ENCODE assay signal across 22 cellular contexts in the genomic region with DNA sequence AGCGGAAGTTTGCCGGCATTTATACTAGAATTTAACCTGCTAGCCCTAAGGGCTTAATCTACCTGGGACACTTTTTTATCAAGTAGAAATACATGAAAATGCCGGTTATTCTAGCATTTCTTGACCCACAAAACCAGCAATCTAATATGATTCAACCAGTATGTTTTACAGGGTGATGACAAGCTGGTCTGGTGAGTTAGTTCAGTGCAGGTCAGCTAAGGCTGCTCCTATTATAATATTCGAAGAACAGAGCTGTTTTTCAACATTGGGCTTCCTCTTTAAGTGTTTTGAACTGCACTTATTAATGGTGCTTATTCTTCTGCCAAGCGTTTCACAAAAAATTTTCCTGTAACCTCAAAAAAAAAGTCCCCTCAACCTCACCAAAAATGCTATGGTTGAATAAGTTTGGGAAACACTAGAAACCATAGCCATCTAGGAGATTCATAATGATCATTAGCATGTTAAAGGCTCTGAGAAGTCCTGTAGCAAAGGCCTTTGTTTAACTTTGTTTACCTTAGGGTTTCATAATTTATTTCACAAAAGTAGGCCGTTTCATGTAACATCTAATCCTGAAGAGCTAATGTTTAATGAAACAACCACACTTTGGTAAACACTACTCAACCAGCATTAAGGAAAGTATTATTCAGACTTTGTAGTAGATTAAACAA.
DNase-seq lines count a peak whose midpoint lies in the region; ATAC-seq, FAIRE-seq and TF ChIP-seq lines count a peak whose summit lies in the region.
"Had no signal": no experiment of that assay in that cellular context is flagged by ENCODE, and none has a peak within 500 bp of the region (broad histone marks: within the 10 kb centered on the region; RNA-seq: fewer than 3 reads in every experiment).

No MANE protein-coding gene starts in this region.

- no peak overlapping the region for H2AFZ ChIP-seq in K562 (ENCODE audit: low read depth, low read length)

- 0% methylated on average over 6 of the region's 6 CpGs for WGBS in K562 (ENCODE audit: insufficient coverage, low coverage, missing lambda C conversion rate)

- no peak overlapping the region for H3K27ac ChIP-seq in K562 (ENCODE audit: extremely low read depth, low read depth, low read length)
- peak overlapping the region; percentile 14 for H3K27ac ChIP-seq in lower lobe of right lung
- H3K27ac ChIP-seq: dorsolateral prefrontal cortex, spleen had no signal

- CTCF ChIA-PET in K562 (lab: Yijun Ruan, JAX; ENCODE audit: low intra/inter-chr PET ratio): no interaction called here

- in situ Hi-C loops in Caki2 (cut with HindIII; ENCODE audit: low pct_unique_long_range_greater_than_20kb, low sequenced_read_pairs) (no loop called here), K562 (cut with MboI) (no loop called here)

- TF ChIP-seq POLR2A in K562 (conservative IDR thresholded peaks at IDR 0.05): no peak

- H3K4me3 ChIP-seq in K562 (no peak overlapping the region), lower lobe of right lung (no peak overlapping the region), MG63 (no peak overlapping the region)
- H3K4me3 ChIP-seq: dorsolateral prefrontal cortex, spleen had no signal

- H3K27me3 ChIP-seq in K562 (ENCODE audit: control insufficient read depth in 2 of 2, insufficient read depth in 2 of 2, low read length in 2 of 2) (no peaks in the 10 kb centered on the region), lower lobe of right lung (ENCODE audit: low read depth) (no peaks in the 10 kb centered on the region), MG63 (no peaks in the 10 kb centered on the region)
- H3K27me3 ChIP-seq: dorsolateral prefrontal cortex, spleen had no signal

- no peaks in the 10 kb centered on the region for H3K79me2 ChIP-seq in K562 (ENCODE audit: control insufficient read depth, insufficient read depth, low read length)

- no peak overlapping the region for H3K4me2 ChIP-seq in K562 (ENCODE audit: insufficient read depth, low read length)
- H3K4me2 ChIP-seq: SK-N-SH had no signal

- no peaks in the 10 kb centered on the region for H3K4me1 ChIP-seq in K562 (replicated peaks in 1 of 2; ENCODE audit: control insufficient read depth in 2 of 2, insufficient read depth in 2 of 2, low read length in 2 of 2)
- peaks cover 7% of the 10 kb centered on the region for H3K4me1 ChIP-seq in lower lobe of right lung
- H3K4me1 ChIP-seq: spleen had no signal

- no peak for ATAC-seq in K562
- ATAC-seq in lower lobe of right lung: peak; percentile 56 to 67
- no peak for ATAC-seq in GM21529 (IDR thresholded peaks at IDR 0.05; ENCODE audit: unreplicated experiment)
- ATAC-seq: CD8-positive, alpha-beta T cell; left cardiac atrium; Panc1 had no signal

- H3K36me3 ChIP-seq in K562 (ENCODE audit: control insufficient read depth, insufficient read depth, low read length) (no peaks in the 10 kb centered on the region), lower lobe of right lung (no peaks in the 10 kb centered on the region), MG63 (no peaks in the 10 kb centered on the region)
- H3K36me3 ChIP-seq: spleen had no signal

- no peak overlapping the region for H3K9ac ChIP-seq in K562 (ENCODE audit: insufficient read depth in 1 of 2, low read depth in 2 of 2, low read length in 2 of 2)
- H3K9ac ChIP-seq: SK-N-SH had no signal

- no TSS peak for BruUV-seq in K562 (replicated peaks; lab: Mats Ljungman, UMichigan)

- no peaks in the 10 kb centered on the region for H3K9me1 ChIP-seq in K562 (ENCODE audit: control insufficient read depth, insufficient read depth, low read length)

- POLR2A ChIA-PET in K562 (lab: Yijun Ruan, JAX): no interaction called here

- no peak for FAIRE-seq in K562 (lab: Jason Lieb, UNC)
- FAIRE-seq: GM18507 had no signal

- TF ChIP-seq CTCF in K562 (IDR thresholded peaks at IDR 0.05 in 2 of 3, conservative IDR thresholded peaks at IDR 0.05 in 1 of 3; ENCODE audit: insufficient read depth in 2 of 3, low read depth in 1 of 3, low read length in 3 of 3): no peak
- TF ChIP-seq CTCF in lower lobe of right lung (IDR thresholded peaks at IDR 0.05): no peak

- H3K9me3 ChIP-seq in K562 (replicated peaks; ENCODE audit: control insufficient read depth, insufficient read depth, low read depth, low read length) (no peaks in the 10 kb centered on the region), lower lobe of right lung (no peaks in the 10 kb centered on the region), MG63 (no peaks in the 10 kb centered on the region)
- H3K9me3 ChIP-seq: SK-N-SH had no signal

- no peak for TF ChIP-seq EP300 in K562 (IDR thresholded peaks at IDR 0.05; ENCODE audit: low read length)

- DNase-seq in Caki2 (ENCODE audit: low read depth) (peak; percentile 11), NCI-H128 (lab: John Stamatoyannopoulos, UW; ENCODE audit: unreplicated experiment) (peak; percentile 62), K562 (ENCODE audit: extremely low read depth in 1 of 4, low spot score in 3 of 4) (no peak), lower lobe of right lung (no peak), AG08396 (ENCODE audit: low spot score) (no peak), MG63 (no peak), NCI-H187 treated with DMSO at 0.1 percent for 48 hours (lab: John Stamatoyannopoulos, UW) (no peak)
- DNase-seq: activated B cell treated with CpG ODN at 0.5 μM for 24 hours; activated CD4-positive, alpha-beta memory T cell treated with anti-CD3 and anti-CD28 coated beads, Interleukin-2, amount 10 ng/mL, durations not matched to agents 7 days and 5 days; activated naive CD4-positive, alpha-beta T cell treated with Interleukin-2 at 50 U/mL for 16 hours; amygdala; caudate nucleus; CD8-positive, alpha-beta T cell; dorsolateral prefrontal cortex; erythroblast; left cardiac atrium; SK-N-SH; spleen; stimulated activated CD8-positive, alpha-beta memory T cell treated with anti-CD3 and anti-CD28 coated beads, Interleukin-4, amount 100 ng/mL, for 48 hours had no signal

- no peaks in the 10 kb centered on the region for H4K20me1 ChIP-seq in K562 (replicated peaks; ENCODE audit: control insufficient read depth, insufficient read depth, low read length)

- intact Hi-C loops in K562 (cut with micrococcal nuclease): no loop called here
- intact Hi-C loops in lower lobe of right lung (cut with DNase I): no loop called here

- TF ChIP-seq RAD21 in K562 (CRISPR knock-in tag; conservative IDR thresholded peaks at IDR 0.05 in 1 of 2, IDR thresholded peaks at IDR 0.05 in 1 of 2): no peak

TF ChIP-seq in K562, 482 proteins besides CTCF, POLR2A, EP300 and RAD21:
- peak; percentile 89 for TF ChIP-seq ZNF239 (CRISPR knock-in tag; IDR thresholded peaks at IDR 0.05)
- TF ChIP-seq, protein P1, sequence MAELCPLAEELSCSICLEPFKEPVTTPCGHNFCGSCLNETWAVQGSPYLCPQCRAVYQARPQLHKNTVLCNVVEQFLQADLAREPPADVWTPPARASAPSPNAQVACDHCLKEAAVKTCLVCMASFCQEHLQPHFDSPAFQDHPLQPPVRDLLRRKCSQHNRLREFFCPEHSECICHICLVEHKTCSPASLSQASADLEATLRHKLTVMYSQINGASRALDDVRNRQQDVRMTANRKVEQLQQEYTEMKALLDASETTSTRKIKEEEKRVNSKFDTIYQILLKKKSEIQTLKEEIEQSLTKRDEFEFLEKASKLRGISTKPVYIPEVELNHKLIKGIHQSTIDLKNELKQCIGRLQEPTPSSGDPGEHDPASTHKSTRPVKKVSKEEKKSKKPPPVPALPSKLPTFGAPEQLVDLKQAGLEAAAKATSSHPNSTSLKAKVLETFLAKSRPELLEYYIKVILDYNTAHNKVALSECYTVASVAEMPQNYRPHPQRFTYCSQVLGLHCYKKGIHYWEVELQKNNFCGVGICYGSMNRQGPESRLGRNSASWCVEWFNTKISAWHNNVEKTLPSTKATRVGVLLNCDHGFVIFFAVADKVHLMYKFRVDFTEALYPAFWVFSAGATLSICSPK (IDR thresholded peaks at IDR 0.05; ENCODE audit: borderline replicate concordance): no peak

Comparison
In these comparisons a context has a peak if more than half of its experiments do, and no peak if none do; other contexts are left out.
1. DNase-seq: peak in Caki2 (single experiment) and NCI-H128 (single experiment); none in K562 (0 of 4), lower lobe of right lung (single experiment), AG08396 (single experiment), MG63 (single experiment) and NCI-H187 treated with DMSO at 0.1 percent for 48 hours (single experiment).
2. ATAC-seq: peak in lower lobe of right lung (2 of 2); none in K562 (single experiment) and GM21529 (single experiment).